Comparison of ENCODE assay signal across 33 cellular contexts in the genomic region with DNA sequence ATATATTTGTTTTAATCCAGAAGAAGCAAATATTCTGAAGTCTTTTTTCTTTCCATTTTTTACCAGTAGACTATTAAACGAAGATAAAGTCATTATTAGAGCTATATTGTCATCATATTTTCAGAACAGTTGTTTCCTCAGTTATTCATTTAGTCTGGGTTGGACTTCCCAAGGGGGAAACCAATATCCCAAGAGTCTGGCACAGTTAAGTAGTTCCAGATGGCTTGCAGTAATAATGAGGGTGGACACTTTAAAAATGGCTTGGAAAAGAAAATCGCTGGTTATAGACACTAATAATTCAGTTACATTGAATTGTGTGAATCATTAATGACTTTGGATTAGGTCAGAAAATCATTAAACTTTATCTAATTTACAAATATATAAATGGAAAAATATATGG. TPM values are rescaled to one million over a fixed set of nuclear protein-coding genes. Genes with fewer than 3 reads are reported as not detected.
"Had no signal": no experiment of that assay in that cellular context is flagged by ENCODE, and none has a peak within 500 bp of the region (broad histone marks: within the 10 kb centered on the region; RNA-seq: fewer than 3 reads in every experiment).

No MANE protein-coding gene starts in this region.

- FAIRE-seq: frontal cortex, keratinocyte, pancreas, small intestine had no signal

- H3K79me2 ChIP-seq: hepatocyte had no signal

- H3K27ac Mint-ChIP-seq: activated B cell treated with CpG ODN at 0.5 μM for 24 hours; activated CD8-positive, alpha-beta memory T cell treated with anti-CD3 and anti-CD28 coated beads, Interleukin-2, amount 10 ng/mL, durations not matched to agents 7 days and 5 days; activated CD8-positive, alpha-beta T cell treated with anti-CD3 and anti-CD28 coated beads, Interleukin-2, amount 10 ng/mL, durations not matched to agents 7 days and 5 days; activated naive CD8-positive, alpha-beta T cell; activated T-cell treated with anti-CD3 and anti-CD28 coated beads, Interleukin-2, amount 50 U/mL, for 72 hours; nephron; stimulated activated memory B cell treated with anti-CD40 and anti-IgM and Interleukin-4, amounts not matched to agents 10 μg/mL and 1 μg/mL and 100 μg/mL, for 72 hours; stimulated activated naive CD8-positive, alpha-beta T cell treated with anti-CD3 and anti-CD28 coated beads, Interleukin-15, amount 100 ng/mL, for 72 hours; type B pancreatic cell had no signal

- H3K27me3 ChIP-seq: uterus had no signal

- H3K36me3 ChIP-seq: cardiac muscle cell, pancreas, prostate gland, sigmoid colon, uterus had no signal

- H3K4me2 ChIP-seq: hepatocyte had no signal

- H3K27ac ChIP-seq: body of pancreas, cardiac muscle cell, coronary artery, dorsolateral prefrontal cortex, hepatocyte, pancreas, prostate gland, sigmoid colon, uterus had no signal

- H3K4me3 Mint-ChIP-seq: activated B cell treated with CpG ODN at 0.5 μM for 24 hours; activated CD8-positive, alpha-beta memory T cell treated with anti-CD3 and anti-CD28 coated beads, Interleukin-2, amount 10 ng/mL, durations not matched to agents 7 days and 5 days; activated CD8-positive, alpha-beta T cell treated with anti-CD3 and anti-CD28 coated beads, Interleukin-2, amount 10 ng/mL, durations not matched to agents 7 days and 5 days; activated naive CD8-positive, alpha-beta T cell; activated T-cell treated with anti-CD3 and anti-CD28 coated beads, Interleukin-2, amount 50 U/mL, for 72 hours; stimulated activated memory B cell treated with anti-CD40 and anti-IgM and Interleukin-4, amounts not matched to agents 10 μg/mL and 1 μg/mL and 100 μg/mL, for 72 hours; stimulated activated naive CD8-positive, alpha-beta T cell treated with anti-CD3 and anti-CD28 coated beads, Interleukin-15, amount 100 ng/mL, for 72 hours; type B pancreatic cell had no signal

- H3K4me1 ChIP-seq: prostate gland, uterus had no signal

- H3K36me3 Mint-ChIP-seq: activated CD8-positive, alpha-beta memory T cell treated with anti-CD3 and anti-CD28 coated beads, Interleukin-2, amount 10 ng/mL, durations not matched to agents 7 days and 5 days; activated naive CD8-positive, alpha-beta T cell; stimulated activated memory B cell treated with anti-CD40 and anti-IgM and Interleukin-4, amounts not matched to agents 10 μg/mL and 1 μg/mL and 100 μg/mL, for 72 hours; type B pancreatic cell had no signal

- ATAC-seq: activated CD8-positive, alpha-beta memory T cell treated with anti-CD3 and anti-CD28 coated beads, Interleukin-2, amount 10 ng/mL, durations not matched to agents 7 days and 5 days; activated CD8-positive, alpha-beta T cell treated with anti-CD3 and anti-CD28 coated beads, Interleukin-2, amount 10 ng/mL, durations not matched to agents 7 days and 5 days; activated T-cell treated with anti-CD3 and anti-CD28 coated beads, Interleukin-2, amount 50 U/mL, for 72 hours; body of pancreas; left cardiac atrium; left ventricle myocardium superior; pancreas; stimulated activated memory B cell treated with anti-CD40 and anti-IgM and Interleukin-4, amounts not matched to agents 10 μg/mL and 1 μg/mL and 100 μg/mL, for 72 hours; stimulated activated naive CD8-positive, alpha-beta T cell treated with anti-CD3 and anti-CD28 coated beads, Interleukin-15, amount 100 ng/mL, for 72 hours had no signal

- H3K4me3 ChIP-seq: body of pancreas, cardiac muscle cell, coronary artery, hepatocyte, pancreas, prostate gland, sigmoid colon, uterus had no signal

- DNase-seq: activated B cell treated with CpG ODN at 0.5 μM for 24 hours; activated CD8-positive, alpha-beta memory T cell treated with anti-CD3 and anti-CD28 coated beads, Interleukin-2, amount 10 ng/mL, durations not matched to agents 7 days and 5 days; activated CD8-positive, alpha-beta T cell treated with anti-CD3 and anti-CD28 coated beads, Interleukin-2, amount 10 ng/mL, durations not matched to agents 7 days and 5 days; activated naive CD4-positive, alpha-beta T cell; activated T-cell treated with anti-CD3 and anti-CD28 coated beads, Interleukin-2, amount 50 U/mL, for 72 hours; aorta; body of pancreas; cerebellar nuclear complex; dorsolateral prefrontal cortex; effector memory CD4-positive, alpha-beta T cell; left cardiac atrium; left ventricle myocardium superior; mammary epithelial cell; nucleus accumbens; pancreas; sigmoid colon; small intestine; stimulated activated CD4-positive, alpha-beta T cell treated with anti-CD3 and anti-CD28 coated beads, Interleukin-1b, Interleukin-23, amount 100 ng/mL, for 48 hours; stimulated activated CD4-positive, alpha-beta T cell treated with anti-CD3 and anti-CD28 coated beads, Interleukin-4, amount 100 ng/mL, for 4 hours; stimulated activated CD8-positive, alpha-beta memory T cell treated with anti-CD3 and anti-CD28 coated beads, Interleukin-4, amount 100 ng/mL, for 48 hours; stimulated activated naive CD8-positive, alpha-beta T cell treated with anti-CD3 and anti-CD28 coated beads, Interleukin-15, amount 100 ng/mL, for 72 hours; substantia nigra; uterus had no signal

- H3K9me3 Mint-ChIP-seq: activated B cell treated with CpG ODN at 0.5 μM for 24 hours; activated T-cell treated with anti-CD3 and anti-CD28 coated beads, Interleukin-2, amount 50 U/mL, for 72 hours; nephron; stimulated activated memory B cell treated with anti-CD40 and anti-IgM and Interleukin-4, amounts not matched to agents 10 μg/mL and 1 μg/mL and 100 μg/mL, for 72 hours; stimulated activated naive CD8-positive, alpha-beta T cell treated with anti-CD3 and anti-CD28 coated beads, Interleukin-15, amount 100 ng/mL, for 72 hours; type B pancreatic cell had no signal

- H2AFZ ChIP-seq: hepatocyte had no signal

- H3K9me3 ChIP-seq: body of pancreas, pancreas, prostate gland, sigmoid colon, uterus had no signal

RNA-seq across cellular contexts. Expression of gene PPM1E, which starts 3.9 kb away (rescaled TPM):
- total RNA-seq: activated CD8-positive, alpha-beta T cell treated with anti-CD3 and anti-CD28 coated beads, Interleukin-2, amount 10 ng/mL, durations not matched to agents 7 days and 5 days had no signal
